ENCODE assay signal across 1 cellular context in genomic region chr1:16498573-16499359, GRCh38.
TF ChIP-seq lines count a peak whose summit lies in the region.

No MANE protein-coding gene starts in this region.

TF ChIP-seq in HEK293, 187 proteins besides CTCF, POLR2A, EP300 and RAD21 (continued from another document):
- peak; percentile 35 for TF ChIP-seq GLIS1 (tag by site-specific recombination; IDR thresholded peaks at IDR 0.05)
- TF ChIP-seq ZNF335 (tag by site-specific recombination; conservative IDR thresholded peaks at IDR 0.05): peak; percentile 73
- TF ChIP-seq PBX3 (CRISPR knock-in tag; IDR thresholded peaks at IDR 0.05): 0 out of 2 replicates have a peak, but pooled peaks have one; percentile 42
- peak; percentile 21; the same call in 1 of the 2 replicates for TF ChIP-seq ZNF76 (tag by site-specific recombination; IDR thresholded peaks at IDR 0.05; ENCODE audit: borderline replicate concordance, low read depth)
- peak; percentile 30; the same call in 1 of the 2 replicates for TF ChIP-seq ZBTB44 (tag by site-specific recombination; IDR thresholded peaks at IDR 0.05)
- TF ChIP-seq ZFP69B (tag by site-specific recombination; IDR thresholded peaks at IDR 0.05): no peak
- no peak for TF ChIP-seq ZNF37A (tag by site-specific recombination; IDR thresholded peaks at IDR 0.05)
- TF ChIP-seq ZNF501 (tag by site-specific recombination; IDR thresholded peaks at IDR 0.05): no peak
- no peak for TF ChIP-seq ZNF10 (tag by site-specific recombination; IDR thresholded peaks at IDR 0.05)
- TF ChIP-seq ZEB2 (tag by site-specific recombination; IDR thresholded peaks at IDR 0.05): no peak
- TF ChIP-seq ZBTB20 (tag by site-specific recombination; IDR thresholded peaks at IDR 0.05): no peak
- peak; percentile 14; the same call in 1 of the 2 replicates for TF ChIP-seq ZBTB6 (tag by site-specific recombination; IDR thresholded peaks at IDR 0.05)
- TF ChIP-seq IKZF3 (tag by site-specific recombination; IDR thresholded peaks at IDR 0.05): peak; percentile 65
- no peak for TF ChIP-seq ZNF133 (tag by site-specific recombination; IDR thresholded peaks at IDR 0.05)
- TF ChIP-seq ZNF48 (tag by site-specific recombination; IDR thresholded peaks at IDR 0.05): no peak
- TF ChIP-seq ZSCAN30 (tag by site-specific recombination; IDR thresholded peaks at IDR 0.05): peak; percentile 72
- no peak for TF ChIP-seq ZNF624 (tag by site-specific recombination; IDR thresholded peaks at IDR 0.05)
- no peak for TF ChIP-seq ZNF600 (tag by site-specific recombination; IDR thresholded peaks at IDR 0.05)
- TF ChIP-seq BCL11B (tag by site-specific recombination; IDR thresholded peaks at IDR 0.05; ENCODE audit: low read depth): no peak
- TF ChIP-seq ZNF530 (tag by site-specific recombination; IDR thresholded peaks at IDR 0.05; ENCODE audit: low read depth): no peak
- TF ChIP-seq TRIM28 (IDR thresholded peaks at IDR 0.05; ENCODE audit: borderline replicate concordance, low read length): no peak
- TF ChIP-seq ZNF473 (tag by site-specific recombination; IDR thresholded peaks at IDR 0.05): no peak
- TF ChIP-seq BCL11A (tag by site-specific recombination; IDR thresholded peaks at IDR 0.05; ENCODE audit: low read depth): no peak
- peak; percentile 74 for TF ChIP-seq ZIC2 (tag by site-specific recombination; IDR thresholded peaks at IDR 0.05)
- TF ChIP-seq KLF9 (tag by site-specific recombination; IDR thresholded peaks at IDR 0.05; ENCODE audit: low read depth): 0 out of 2 replicates have a peak, but pooled peaks have one; percentile 22
- no peak for TF ChIP-seq MZF1 (tag by site-specific recombination; IDR thresholded peaks at IDR 0.05; ENCODE audit: borderline replicate concordance)
- TF ChIP-seq ZNF449 (tag by site-specific recombination; IDR thresholded peaks at IDR 0.05): no peak
- no peak for TF ChIP-seq ZNF610 (tag by site-specific recombination; IDR thresholded peaks at IDR 0.05; ENCODE audit: borderline replicate concordance)
- no peak for TF ChIP-seq GLI4 (tag by site-specific recombination; IDR thresholded peaks at IDR 0.05)
- TF ChIP-seq ZNF341 (tag by site-specific recombination; IDR thresholded peaks at IDR 0.05; ENCODE audit: low read depth): no peak
